In genomic region chr18:45802814-45803492, GRCh38 we compare ENCODE assay signal across 10 cellular contexts. TPM values are rescaled to one million over a fixed set of nuclear protein-coding genes. Genes with fewer than 3 reads are reported as not detected.
A peak's percentile ranks its signal among the peaks of the same experiment; 100 is the strongest.
DNase-seq lines count a peak whose midpoint lies in the region; ATAC-seq lines count a peak whose summit lies in the region.
"Had no signal": no experiment of that assay in that cellular context is flagged by ENCODE, and none has a peak within 500 bp of the region (broad histone marks: within the 10 kb centered on the region; RNA-seq: fewer than 3 reads in every experiment).

No MANE protein-coding gene starts in this region.

- peaks cover 13% of the 10 kb centered on the region for H3K9me3 Mint-ChIP-seq in activated CD4-positive, alpha-beta T cell treated with anti-CD3 and anti-CD28 coated beads for 36 hours (ENCODE audit: low read depth)
- peaks cover 19 to 24% of the 10 kb centered on the region in 2 donors for H3K9me3 Mint-ChIP-seq in stimulated activated naive CD8-positive, alpha-beta T cell treated with anti-CD3 and anti-CD28 coated beads, Interleukin-15, amount 100 ng/mL, for 72 hours

- no peak overlapping the region for H3K4me3 Mint-ChIP-seq in activated CD4-positive, alpha-beta T cell treated with anti-CD3 and anti-CD28 coated beads for 36 hours
- peak overlapping the region; percentile 3 to 13 for H3K4me3 Mint-ChIP-seq in stimulated activated naive CD8-positive, alpha-beta T cell treated with anti-CD3 and anti-CD28 coated beads, Interleukin-15, amount 100 ng/mL, for 72 hours
- H3K4me3 Mint-ChIP-seq: activated naive CD8-positive, alpha-beta T cell had no signal

- H3K4me1 Mint-ChIP-seq in activated CD4-positive, alpha-beta T cell treated with anti-CD3 and anti-CD28 coated beads for 36 hours: peaks cover 6% of the 10 kb centered on the region
- peaks cover 28% of the 10 kb centered on the region for H3K4me1 Mint-ChIP-seq in stimulated activated naive CD8-positive, alpha-beta T cell treated with anti-CD3 and anti-CD28 coated beads, Interleukin-15, amount 100 ng/mL, for 72 hours

- peaks cover 10% of the 10 kb centered on the region for H3K36me3 Mint-ChIP-seq in activated CD4-positive, alpha-beta T cell treated with anti-CD3 and anti-CD28 coated beads for 36 hours (ENCODE audit: low read depth)

- POLR2A ChIA-PET in activated CD4-positive, alpha-beta T cell treated with anti-CD3 and anti-CD28 coated beads for 36 hours (lab: Charles Lee): no interaction called here

- CTCF ChIA-PET in activated CD4-positive, alpha-beta T cell treated with anti-CD3 and anti-CD28 coated beads for 36 hours (lab: Charles Lee): no interaction called here

- peaks cover 10% of the 10 kb centered on the region for H3K27me3 Mint-ChIP-seq in activated CD4-positive, alpha-beta T cell treated with anti-CD3 and anti-CD28 coated beads for 36 hours
- H3K27me3 Mint-ChIP-seq in stimulated activated naive CD8-positive, alpha-beta T cell treated with anti-CD3 and anti-CD28 coated beads, Interleukin-15, amount 100 ng/mL, for 72 hours: peaks cover 25% of the 10 kb centered on the region

- peak; percentile 46 for DNase-seq in activated CD4-positive, alpha-beta T cell treated with anti-CD3 and anti-CD28 coated beads for 36 hours
- no peak for DNase-seq in activated CD4-positive, alpha-beta T cell treated with anti-CD3 and anti-CD28 coated beads for 4 hours
- DNase-seq in RKO (ENCODE audit: low spot score) (peak; percentile 94), fibroblast of gingiva (ENCODE audit: low read depth) (peak; percentile 92), cerebellum (ENCODE audit: low spot score) (no peak), OCI-M2 (lab: John Stamatoyannopoulos, UW; ENCODE audit: unreplicated experiment) (no peak), DMS114 treated with DMSO at 0.1 percent for 48 hours (lab: John Stamatoyannopoulos, UW; ENCODE audit: unreplicated experiment) (no peak)
- DNase-seq in stimulated activated naive CD8-positive, alpha-beta T cell treated with anti-CD3 and anti-CD28 coated beads, Interleukin-15, amount 100 ng/mL, for 72 hours: peak; percentile 24 to 39

- intact Hi-C loops in activated CD4-positive, alpha-beta T cell treated with anti-CD3 and anti-CD28 coated beads for 36 hours (cut with DNase I, micrococcal nuclease): no loop called here

- ATAC-seq in activated CD4-positive, alpha-beta T cell treated with anti-CD3 and anti-CD28 coated beads for 36 hours: peak; percentile 82
- ATAC-seq in stimulated activated naive CD8-positive, alpha-beta T cell treated with anti-CD3 and anti-CD28 coated beads, Interleukin-15, amount 100 ng/mL, for 72 hours: peak; percentile 100
- ATAC-seq: Right ventricle myocardium inferior had no signal

- no peak overlapping the region for H3K27ac Mint-ChIP-seq in activated CD4-positive, alpha-beta T cell treated with anti-CD3 and anti-CD28 coated beads for 36 hours
- H3K27ac Mint-ChIP-seq in stimulated activated naive CD8-positive, alpha-beta T cell treated with anti-CD3 and anti-CD28 coated beads, Interleukin-15, amount 100 ng/mL, for 72 hours: peak overlapping the region in 1 of 2 donors; percentile 64
- H3K27ac Mint-ChIP-seq: activated naive CD8-positive, alpha-beta T cell had no signal

RNA-seq across cellular contexts. Expression of gene SIGLEC15, which starts 22.5 kb away (rescaled TPM):
- not detected for total RNA-seq in activated CD4-positive, alpha-beta T cell treated with anti-CD3 and anti-CD28 coated beads for 36 hours
- total RNA-seq in cerebellum: 0.18 TPM
- total RNA-seq: Right ventricle myocardium inferior had no signal

Comparison
In these comparisons a context has a peak if more than half of its experiments do, and no peak if none do; other contexts are left out.
1. DNase-seq: peak in activated CD4-positive, alpha-beta T cell treated with anti-CD3 and anti-CD28 coated beads for 36 hours (single experiment), RKO (single experiment), fibroblast of gingiva (single experiment) and stimulated activated naive CD8-positive, alpha-beta T cell treated with anti-CD3 and anti-CD28 coated beads, Interleukin-15, amount 100 ng/mL, for 72 hours (2 of 2); none in activated CD4-positive, alpha-beta T cell treated with anti-CD3 and anti-CD28 coated beads for 4 hours (0 of 2), cerebellum (single experiment), OCI-M2 (single experiment) and DMS114 treated with DMSO at 0.1 percent for 48 hours (single experiment).